In the genomic region with DNA sequence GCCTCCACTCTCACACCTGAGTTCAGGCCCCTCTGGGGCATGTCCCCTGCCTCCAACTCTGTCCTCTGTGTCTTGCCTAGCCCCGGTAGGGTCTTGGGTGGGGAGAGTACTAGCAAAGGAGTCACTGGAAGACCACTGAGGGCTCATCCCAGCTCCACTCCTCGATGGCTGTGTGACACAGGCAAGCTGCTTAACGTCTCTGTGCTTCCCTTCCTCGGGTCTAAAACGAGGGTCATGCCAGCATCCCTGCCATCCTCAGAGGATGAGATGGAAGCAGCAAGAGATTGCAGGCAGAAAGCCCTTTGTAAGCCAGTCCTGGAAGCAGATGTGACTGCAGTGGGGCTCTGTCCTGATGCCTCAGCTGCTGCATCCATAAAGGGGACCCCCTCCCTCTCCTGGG, we compare ENCODE assay signal across 22 cellular contexts. TPM values are rescaled to one million over a fixed set of nuclear protein-coding genes. Genes with fewer than 3 reads are reported as not detected.
DNase-seq lines count a peak whose midpoint lies in the region; ATAC-seq and TF ChIP-seq lines count a peak whose summit lies in the region.
"Had no signal": no experiment of that assay in that cellular context is flagged by ENCODE, and none has a peak within 500 bp of the region (broad histone marks: within the 10 kb centered on the region; RNA-seq: fewer than 3 reads in every experiment).

No MANE protein-coding gene starts in this region.

- peaks cover 9% of the 10 kb centered on the region for H3K9me3 Mint-ChIP-seq in activated CD4-positive, alpha-beta T cell treated with anti-CD3 and anti-CD28 coated beads for 36 hours (ENCODE audit: low read depth)
- no peaks in the 10 kb centered on the region for H3K9me3 Mint-ChIP-seq in activated naive CD8-positive, alpha-beta T cell treated with anti-CD3 and anti-CD28 coated beads, Interleukin-2, amount 50 U/mL, for 24 hours
- H3K9me3 Mint-ChIP-seq: H9 had no signal

- intact Hi-C loops in activated CD4-positive, alpha-beta T cell treated with anti-CD3 and anti-CD28 coated beads for 36 hours (cut with DNase I, micrococcal nuclease) = loop anchor here in 1 of 2 experiments (10.0 kb wide), 1 partner anchor 910 kb away; no protein-coding TSS in a partner anchor

- POLR2A ChIA-PET in activated CD4-positive, alpha-beta T cell treated with anti-CD3 and anti-CD28 coated beads for 36 hours (lab: Charles Lee) = no interaction called here

- TF ChIP-seq CTCF in HL-60 (IDR thresholded peaks at IDR 0.05; ENCODE audit: insufficient read depth, low read length) (no peak), neutrophil (IDR thresholded peaks at IDR 0.05) (no peak)

- H3K27me3 Mint-ChIP-seq in activated CD4-positive, alpha-beta T cell treated with anti-CD3 and anti-CD28 coated beads for 36 hours = no peaks in the 10 kb centered on the region
- no peaks in the 10 kb centered on the region for H3K27me3 Mint-ChIP-seq in activated naive CD8-positive, alpha-beta T cell treated with anti-CD3 and anti-CD28 coated beads, Interleukin-2, amount 50 U/mL, for 24 hours

- no peaks in the 10 kb centered on the region for H3K9me3 ChIP-seq in neutrophil
- H3K9me3 ChIP-seq: tibial nerve had no signal

- H3K27ac Mint-ChIP-seq in activated CD4-positive, alpha-beta T cell treated with anti-CD3 and anti-CD28 coated beads for 36 hours = peak overlapping the region; percentile 97
- peak overlapping the region; percentile 100 for H3K27ac Mint-ChIP-seq in activated naive CD8-positive, alpha-beta T cell treated with anti-CD3 and anti-CD28 coated beads, Interleukin-2, amount 50 U/mL, for 24 hours

- H3K36me3 ChIP-seq in neutrophil = peaks cover 8% of the 10 kb centered on the region
- H3K36me3 ChIP-seq: tibial nerve had no signal

- no peaks in the 10 kb centered on the region for H3K27me3 ChIP-seq in HL-60 (ENCODE audit: insufficient read depth, poor library complexity, severe bottlenecking)
- H3K27me3 ChIP-seq in neutrophil = no peaks in the 10 kb centered on the region
- H3K27me3 ChIP-seq: tibial nerve had no signal

- peaks cover 98 to 100% of the 10 kb centered on the region in 2 experiments for H3K4me1 ChIP-seq in neutrophil (ENCODE audit: control insufficient read depth in 1 of 2, insufficient read depth in 1 of 2, low read depth in 1 of 2, low read length in 1 of 2)
- H3K4me1 ChIP-seq: parathyroid adenoma had no signal

- CTCF ChIA-PET in activated CD4-positive, alpha-beta T cell treated with anti-CD3 and anti-CD28 coated beads for 36 hours (lab: Charles Lee) = interaction anchor here (0.6 to 1.2 kb wide), 4 partner anchors 14 to 403 kb away, joined by 3 read pairs; no protein-coding TSS in a partner anchor

- H3K36me3 Mint-ChIP-seq in activated CD4-positive, alpha-beta T cell treated with anti-CD3 and anti-CD28 coated beads for 36 hours (ENCODE audit: low read depth) = peaks cover 12% of the 10 kb centered on the region
- peaks cover 4% of the 10 kb centered on the region for H3K36me3 Mint-ChIP-seq in activated naive CD8-positive, alpha-beta T cell treated with anti-CD3 and anti-CD28 coated beads, Interleukin-2, amount 50 U/mL, for 24 hours (ENCODE audit: low read depth)

- H3K27ac ChIP-seq in HL-60 (replicated peaks) (peak overlapping the region; percentile 77), neutrophil (peak overlapping the region; percentile 96)
- H3K27ac ChIP-seq: epithelial cell of prostate, parathyroid adenoma had no signal

- ATAC-seq in activated CD4-positive, alpha-beta T cell treated with anti-CD3 and anti-CD28 coated beads for 36 hours = no peak
- ATAC-seq in activated naive CD8-positive, alpha-beta T cell treated with anti-CD3 and anti-CD28 coated beads, Interleukin-2, amount 50 U/mL, for 24 hours = no peak
- no peak for ATAC-seq in GM19324 (IDR thresholded peaks at IDR 0.05; ENCODE audit: low FRiP score, unreplicated experiment)
- ATAC-seq: left cardiac atrium had no signal

- no peak overlapping the region for H3K4me3 ChIP-seq in HL-60 (replicated peaks; ENCODE audit: insufficient read depth, low read length)
- H3K4me3 ChIP-seq in neutrophil (ENCODE audit: low read depth in 1 of 2, low read length in 1 of 2) = peak overlapping the region; percentile 6 to 48
- H3K4me3 ChIP-seq: tibial nerve had no signal

- no peak for DNase-seq in activated CD4-positive, alpha-beta T cell treated with anti-CD3 and anti-CD28 coated beads for 36 hours
- DNase-seq in activated CD4-positive, alpha-beta T cell treated with anti-CD3 and anti-CD28 coated beads for 1 hour = no peak
- no peak for DNase-seq in HL-60 (ENCODE audit: low read depth in 1 of 2, low spot score in 1 of 2)
- no peak for DNase-seq in activated naive CD8-positive, alpha-beta T cell treated with anti-CD3 and anti-CD28 coated beads, Interleukin-2, amount 50 U/mL, for 24 hours
- DNase-seq in NCI-H524 treated with DMSO at 0.1 percent for 48 hours (lab: John Stamatoyannopoulos, UW) = no peak
- no peak for DNase-seq in epidermal melanocyte (ENCODE audit: insufficient read length, low spot score)
- DNase-seq: activated CD4-positive, alpha-beta T cell treated with anti-CD3 and anti-CD28 coated beads, Interleukin-2, amount 50 U/mL, for 48 hours; activated effector memory CD4-positive, alpha-beta T cell treated with anti-CD3 and anti-CD28 coated beads, Interleukin-2, amount 50 U/mL, for 16 hours; cortex of kidney; foreskin melanocyte; H9; left cardiac atrium; NCI-H1048; NCI-H2081 treated with DMSO at 0.1 percent for 48 hours; NCI-H774 had no signal

- peaks cover 93% of the 10 kb centered on the region for H3K4me1 Mint-ChIP-seq in activated CD4-positive, alpha-beta T cell treated with anti-CD3 and anti-CD28 coated beads for 36 hours
- peaks cover 98% of the 10 kb centered on the region for H3K4me1 Mint-ChIP-seq in activated naive CD8-positive, alpha-beta T cell treated with anti-CD3 and anti-CD28 coated beads, Interleukin-2, amount 50 U/mL, for 24 hours

- H3K4me3 Mint-ChIP-seq in activated CD4-positive, alpha-beta T cell treated with anti-CD3 and anti-CD28 coated beads for 36 hours = peak overlapping the region; percentile 17
- H3K4me3 Mint-ChIP-seq in activated naive CD8-positive, alpha-beta T cell treated with anti-CD3 and anti-CD28 coated beads, Interleukin-2, amount 50 U/mL, for 24 hours = peak overlapping the region; percentile 73
- H3K4me3 Mint-ChIP-seq: H9 had no signal

RNA-seq across cellular contexts. Expression of a gene that starts 15.2 kb away (rescaled TPM):
- total RNA-seq in activated CD4-positive, alpha-beta T cell treated with anti-CD3 and anti-CD28 coated beads for 36 hours = under 1 TPM; 0.34 to 0.40 TPM
- total RNA-seq: A172, Daoy had no signal

RNA-seq across cellular contexts. Expression of a gene that starts 38.5 kb away (rescaled TPM):
- total RNA-seq in activated CD4-positive, alpha-beta T cell treated with anti-CD3 and anti-CD28 coated beads for 36 hours = 100 to 1,000 TPM in 1 of 2 experiments, 10 to 100 TPM in 1; 78.2 to 104 TPM
